Comparison of ENCODE assay signal across 21 cellular contexts in the genomic region with DNA sequence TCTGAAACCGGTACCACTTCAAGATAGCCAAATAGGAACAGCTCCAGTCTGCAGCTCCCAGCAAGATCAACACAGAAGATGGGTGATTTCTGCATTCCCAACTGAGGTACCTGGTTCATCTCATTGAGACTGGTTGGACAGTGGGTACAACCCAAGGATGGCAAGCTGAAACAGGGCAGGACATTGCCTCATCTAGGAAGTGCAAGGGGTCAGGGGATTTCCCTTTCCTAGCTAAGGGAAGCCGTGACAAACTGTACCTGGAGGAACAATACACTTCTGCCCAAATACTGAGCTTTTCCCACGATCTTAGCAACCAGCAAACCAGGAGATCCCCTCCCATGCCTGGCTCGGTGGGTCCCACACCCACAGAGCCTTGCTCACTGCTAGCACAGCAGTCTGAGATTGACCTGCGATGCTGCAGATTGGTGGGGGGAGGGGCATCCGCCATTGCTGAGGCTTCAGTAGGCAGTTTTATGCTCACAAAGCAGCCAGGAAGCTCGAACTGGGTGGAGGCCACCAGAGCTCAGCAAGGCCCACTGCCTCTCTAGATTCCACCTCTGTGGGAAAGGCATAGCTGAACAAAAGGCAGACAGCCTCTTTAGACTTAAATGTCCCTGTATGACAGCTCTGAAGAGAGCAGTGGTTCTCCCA. TPM values are rescaled to one million over a fixed set of nuclear protein-coding genes. Genes with fewer than 3 reads are reported as not detected.
DNase-seq lines count a peak whose midpoint lies in the region; ATAC-seq and TF ChIP-seq lines count a peak whose summit lies in the region.
"Had no signal": no experiment of that assay in that cellular context is flagged by ENCODE, and none has a peak within 500 bp of the region (broad histone marks: within the 10 kb centered on the region; RNA-seq: fewer than 3 reads in every experiment).

No MANE protein-coding gene starts in this region.

- H3K9me3 ChIP-seq in mammary epithelial cell (replicated peaks; ENCODE audit: insufficient read depth, low read length) (no peaks in the 10 kb centered on the region), neuronal stem cell (replicated peaks in 1 of 2; ENCODE audit: control insufficient read depth in 2 of 2, insufficient read depth in 1 of 2, low read depth in 1 of 2, low read length in 2 of 2) (no peaks in the 10 kb centered on the region)
- H3K9me3 ChIP-seq in CD8-positive, alpha-beta T cell (ENCODE audit: low read length), result no peaks in the 10 kb centered on the region
- H3K9me3 ChIP-seq: A549, BLaER1 had no signal

- no peaks in the 10 kb centered on the region for H3K79me2 ChIP-seq in mammary epithelial cell (ENCODE audit: insufficient read depth, low read length)

- H3K36me3 Mint-ChIP-seq in MCF 10A (ENCODE audit: insufficient read depth, unreplicated experiment), result peaks cover 5% of the 10 kb centered on the region
- peaks cover under 1% of the 10 kb centered on the region; the same call in 1 of the 2 replicates for H3K36me3 Mint-ChIP-seq in WTC11
- no peaks in the 10 kb centered on the region for H3K36me3 Mint-ChIP-seq in CD8-positive, alpha-beta T cell
- H3K36me3 Mint-ChIP-seq: CD14-positive monocyte; CD4-positive, alpha-beta memory T cell; IgD-negative memory B cell had no signal

- H2BK5ac ChIP-seq in neuronal stem cell (ENCODE audit: low read length), result no peak overlapping the region

- H3K4me2 ChIP-seq in mammary epithelial cell (ENCODE audit: insufficient read depth, low read depth, low read length) (no peak overlapping the region), neuronal stem cell (ENCODE audit: insufficient read depth, low read length, poor library complexity, severe bottlenecking) (no peak overlapping the region)
- H3K4me2 ChIP-seq: A549, BLaER1 had no signal

- DNase-seq in mammary epithelial cell (peak; percentile 16), MCF 10A (ENCODE audit: unreplicated experiment) (no peak), WTC11 (ENCODE audit: low spot score) (peak; percentile 25), epithelial cell of esophagus (ENCODE audit: low read depth) (peak; percentile 52), neuronal stem cell (ENCODE audit: low spot score) (no peak), left colon (no peak), GM10266 (ENCODE audit: extremely low spot score) (no peak)
- no peak for DNase-seq in CD8-positive, alpha-beta T cell
- DNase-seq: CD4-positive, alpha-beta memory T cell; DMS 273 treated with DMSO at 0.1 percent for 48 hours; DMS53; DND-41; EL; HFFc6; KBM-7 had no signal

- H2BK15ac ChIP-seq in neuronal stem cell (ENCODE audit: low read length), result no peak overlapping the region

- H3K4me1 Mint-ChIP-seq in MCF 10A (ENCODE audit: insufficient read depth, unreplicated experiment) (no peaks in the 10 kb centered on the region), WTC11 (no peaks in the 10 kb centered on the region; the same call in 1 of the 2 replicates)
- H3K4me1 Mint-ChIP-seq in CD8-positive, alpha-beta T cell (ENCODE audit: low read depth), result no peaks in the 10 kb centered on the region
- H3K4me1 Mint-ChIP-seq: CD14-positive monocyte, IgD-negative memory B cell had no signal

- no peak overlapping the region for H2BK120ac ChIP-seq in neuronal stem cell (ENCODE audit: low read depth, low read length)

- H3K79me1 ChIP-seq in neuronal stem cell (ENCODE audit: low read depth, low read length), result no peaks in the 10 kb centered on the region

- no peak overlapping the region for H2BK12ac ChIP-seq in neuronal stem cell (ENCODE audit: low read length)

- peak overlapping the region; percentile 17 for H4K8ac ChIP-seq in neuronal stem cell (ENCODE audit: low read depth, low read length)

- H3K27me3 ChIP-seq in mammary epithelial cell (ENCODE audit: insufficient read depth, low read length) (no peaks in the 10 kb centered on the region), neuronal stem cell (ENCODE audit: control insufficient read depth in 3 of 3, insufficient read depth in 3 of 3, low read depth in 1 of 3, low read length in 3 of 3) (no peaks in the 10 kb centered on the region)
- H3K27me3 ChIP-seq in CD8-positive, alpha-beta T cell (ENCODE audit: insufficient read depth, low read length), result no peaks in the 10 kb centered on the region
- H3K27me3 ChIP-seq: BLaER1 had no signal

- no peak overlapping the region for H4K91ac ChIP-seq in neuronal stem cell (ENCODE audit: low read depth, low read length, poor library complexity)

- ATAC-seq in WTC11 (peak; percentile 38; the same call in 1 of the 2 replicates), left colon (no peak)
- no peak for ATAC-seq in CD8-positive, alpha-beta T cell
- ATAC-seq: A549, HCT116 had no signal

- H2AFZ ChIP-seq in mammary epithelial cell (ENCODE audit: low read depth, low read length) (no peak overlapping the region), neuronal stem cell (ENCODE audit: low read length) (peak overlapping the region; percentile 59)

- H3K27me3 Mint-ChIP-seq in MCF 10A (ENCODE audit: insufficient read depth, unreplicated experiment), result peaks cover 25% of the 10 kb centered on the region
- no peaks in the 10 kb centered on the region; the same call in 1 of the 2 replicates for H3K27me3 Mint-ChIP-seq in WTC11 (ENCODE audit: low read depth)
- H3K27me3 Mint-ChIP-seq in CD8-positive, alpha-beta T cell (ENCODE audit: low read depth), result peaks cover 5% of the 10 kb centered on the region

- H3K4ac ChIP-seq in neuronal stem cell (ENCODE audit: low read length), result no peak overlapping the region

- H3K4me3 Mint-ChIP-seq in MCF 10A (ENCODE audit: unreplicated experiment), result no peak overlapping the region
- H3K4me3 Mint-ChIP-seq in WTC11, result no peak overlapping the region
- no peak overlapping the region for H3K4me3 Mint-ChIP-seq in CD8-positive, alpha-beta T cell
- H3K4me3 Mint-ChIP-seq: CD14-positive monocyte, HFFc6, IgD-negative memory B cell had no signal

- H4K20me1 ChIP-seq in mammary epithelial cell (ENCODE audit: insufficient read depth, low read length), result no peaks in the 10 kb centered on the region
- H4K20me1 ChIP-seq: BLaER1 had no signal

- intact Hi-C loops in mammary epithelial cell (cut with micrococcal nuclease) (no loop called here), MCF 10A (cut with micrococcal nuclease) (no loop called here), left colon (cut with DNase I, micrococcal nuclease) (no loop called here)
- intact Hi-C loops in CD8-positive, alpha-beta T cell (cut with DNase I, micrococcal nuclease), result no loop called here

- WGBS in mammary epithelial cell (ENCODE audit: low coverage, missing lambda C conversion rate), result 60% methylated on average over 5 of the region's 7 CpGs
- WGBS in neuronal stem cell (ENCODE audit: extremely low coverage in 2 of 2, insufficient read length in 2 of 2, insufficient replicate concordance in 1 of 2), 2 donors, result no CpG with 5 or more reads among the region's 7 CpGs

- H3K4me3 ChIP-seq in mammary epithelial cell (replicated peaks in 1 of 3; ENCODE audit: insufficient read depth in 1 of 3, low read depth in 2 of 3, low read length in 3 of 3) (no peak overlapping the region), epithelial cell of esophagus (ENCODE audit: low read length) (no peak overlapping the region), neuronal stem cell (ENCODE audit: low read length in 2 of 2) (no peak overlapping the region)
- H3K4me3 ChIP-seq in CD8-positive, alpha-beta T cell (ENCODE audit: low read depth, low read length), result no peak overlapping the region
- H3K4me3 ChIP-seq: A549, BLaER1 had no signal

- dilution Hi-C loops in mammary epithelial cell (cut with HindIII; ENCODE audit: low sequenced_read_pairs), result no loop called here

- H3K4me1 ChIP-seq in mammary epithelial cell (ENCODE audit: insufficient read depth, low read length) (no peaks in the 10 kb centered on the region), neuronal stem cell (ENCODE audit: control insufficient read depth in 2 of 2, insufficient read depth in 1 of 2, low read depth in 1 of 2, low read length in 2 of 2) (no peaks in the 10 kb centered on the region)
- no peaks in the 10 kb centered on the region for H3K4me1 ChIP-seq in CD8-positive, alpha-beta T cell (ENCODE audit: insufficient read depth, low read length)
- H3K4me1 ChIP-seq: A549, BLaER1 had no signal

- peak overlapping the region; percentile 38 for H3K18ac ChIP-seq in neuronal stem cell (ENCODE audit: low read length)

- POLR2A ChIA-PET in MCF 10A (lab: Yijun Ruan, JAX), result interaction anchor here (1.3 kb wide), 1 partner anchor 10 kb away, joined by 4 read pairs; no protein-coding TSS in a partner anchor
- POLR2A ChIA-PET in WTC11 (lab: Charles Lee), result no interaction called here
- POLR2A ChIA-PET in CD8-positive, alpha-beta T cell (lab: Charles Lee), result interaction anchor here (1.2 kb wide), 1 partner anchor 59 kb away, joined by 3 read pairs; no protein-coding TSS in a partner anchor

- H3K27ac Mint-ChIP-seq in MCF 10A (ENCODE audit: low read depth, unreplicated experiment), result no peak overlapping the region
- no peak overlapping the region for H3K27ac Mint-ChIP-seq in WTC11
- H3K27ac Mint-ChIP-seq in CD8-positive, alpha-beta T cell, result no peak overlapping the region
- H3K27ac Mint-ChIP-seq: CD14-positive monocyte; CD4-positive, alpha-beta memory T cell; HFFc6; IgD-negative memory B cell had no signal

- H2AK5ac ChIP-seq in neuronal stem cell (ENCODE audit: low read depth, low read length), result no peak overlapping the region

- in situ Hi-C loops in mammary epithelial cell (cut with MboI; ENCODE audit: low sequenced_read_pairs in 2 of 2), result no loop called here

- H3K9ac ChIP-seq in mammary epithelial cell (ENCODE audit: insufficient read depth, low read length) (no peak overlapping the region), neuronal stem cell (ENCODE audit: low read depth, low read length, poor library complexity) (no peak overlapping the region)
- H3K9ac ChIP-seq: BLaER1 had no signal

- peaks cover 19% of the 10 kb centered on the region for H3K9me3 Mint-ChIP-seq in MCF 10A (ENCODE audit: unreplicated experiment)
- H3K9me3 Mint-ChIP-seq in WTC11, result peaks cover 27% of the 10 kb centered on the region
- peaks cover 15% of the 10 kb centered on the region for H3K9me3 Mint-ChIP-seq in CD8-positive, alpha-beta T cell

- BruUV-seq in mammary epithelial cell (replicated peaks; lab: Mats Ljungman, UMichigan) (no TSS peak), MCF 10A (replicated peaks; lab: Mats Ljungman, UMichigan) (no TSS peak)

- H3K27ac ChIP-seq in mammary epithelial cell (ENCODE audit: insufficient read depth, low read depth, low read length) (no peak overlapping the region), neuronal stem cell (replicated peaks; ENCODE audit: low read length) (no peak overlapping the region)
- H3K27ac ChIP-seq in CD8-positive, alpha-beta T cell (ENCODE audit: low read depth, low read length), result no peak overlapping the region
- H3K27ac ChIP-seq: 22Rv1, A549, BLaER1 had no signal

- peak overlapping the region; percentile 20 for H3K23ac ChIP-seq in neuronal stem cell (ENCODE audit: low read depth, low read length, poor library complexity)

- CTCF ChIA-PET in mammary epithelial cell (lab: Charles Lee; ENCODE audit: low non-redundant PET), result no interaction called here
- CTCF ChIA-PET in MCF 10A (lab: Yijun Ruan, JAX), result interaction anchor here (0.6 kb wide), 1 partner anchor 17 kb away, joined by 3 read pairs; no protein-coding TSS in a partner anchor
- CTCF ChIA-PET in WTC11 (lab: Charles Lee), result interaction anchor here (0.9 to 1.3 kb wide), 2 partner anchors 46 to 65 kb away, joined by 3 read pairs; no protein-coding TSS in a partner anchor
- CTCF ChIA-PET in CD8-positive, alpha-beta T cell (lab: Charles Lee), result interaction anchor here (1.3 kb wide), 1 partner anchor 9 kb away, joined by 3 read pairs; no protein-coding TSS in a partner anchor

- H3K36me3 ChIP-seq in mammary epithelial cell (ENCODE audit: insufficient read depth, low read length) (no peaks in the 10 kb centered on the region), neuronal stem cell (replicated peaks in 1 of 2; ENCODE audit: control insufficient read depth in 2 of 2, insufficient read depth in 2 of 2, low read length in 2 of 2) (no peaks in the 10 kb centered on the region)
- H3K36me3 ChIP-seq in CD8-positive, alpha-beta T cell (ENCODE audit: insufficient read depth, low read length), result no peaks in the 10 kb centered on the region
- H3K36me3 ChIP-seq: BLaER1 had no signal

- peak overlapping the region; percentile 21 for H3K14ac ChIP-seq in neuronal stem cell (ENCODE audit: low read length)

- no peak for TF ChIP-seq CTCF in mammary epithelial cell (conservative IDR thresholded peaks at IDR 0.05 in 1 of 2, IDR thresholded peaks at IDR 0.05 in 1 of 2; ENCODE audit: extremely low read depth in 1 of 2, insufficient read depth in 1 of 2, low read depth in 1 of 2, low read length in 2 of 2)
- no peak for TF ChIP-seq CTCF in MCF 10A (IDR thresholded peaks at IDR 0.05; ENCODE audit: unreplicated experiment)
- no peak for TF ChIP-seq CTCF in WTC11 (IDR thresholded peaks at IDR 0.05)
- no peak for TF ChIP-seq CTCF in epithelial cell of esophagus (IDR thresholded peaks at IDR 0.05; ENCODE audit: insufficient read depth, low read depth, low read length, missing control alignments)
- no peak for TF ChIP-seq CTCF in CD8-positive, alpha-beta T cell (IDR thresholded peaks at IDR 0.05)
- no peak for TF ChIP-seq CTCF in GM10266 (IDR thresholded peaks at IDR 0.05; ENCODE audit: control insufficient read depth, insufficient read depth, low read depth, missing control alignments)

RNA-seq across cellular contexts. Expression of a gene that starts 59.9 kb away (rescaled TPM):
- total RNA-seq in mammary epithelial cell (100 to 1,000 TPM in 1 of 2 donors, 10 to 100 TPM in 1; 94.0 to 115 TPM), MCF 10A (2022) (230 and 249 TPM in 2 replicates), WTC11 (2021) (129 to 141 TPM (median 132 TPM) in 3 replicates), left colon (10 to 100 TPM; 58.9 to 60.2 TPM)
- 85.1 TPM for polyA plus RNA-seq in mammary epithelial cell
- polyA minus RNA-seq in mammary epithelial cell, result 108 TPM
- polyA plus RNA-seq in neuronal stem cell (2013, experiment 1 of 2), result 205 TPM
- polyA plus RNA-seq in neuronal stem cell (2013, experiment 2 of 2), result 208 TPM
- total RNA-seq in CD8-positive, alpha-beta T cell, result 100 to 1,000 TPM; 148 to 157 TPM

Comparison
In these comparisons a context has a peak if more than half of its experiments do, and no peak if none do; other contexts are left out.
1. DNase-seq: peak in mammary epithelial cell (single experiment), WTC11 (single experiment) and epithelial cell of esophagus (single experiment); none in MCF 10A (single experiment), neuronal stem cell (single experiment), CD8-positive, alpha-beta T cell (0 of 7), left colon (0 of 2) and GM10266 (single experiment).